Comparison of ENCODE assay signal across 18 cellular contexts in genomic region chr15:87669846-87670245, GRCh38.
"Had no signal": no experiment of that assay in that cellular context is flagged by ENCODE, and none has a peak within 500 bp of the region (broad histone marks: within the 10 kb centered on the region; RNA-seq: fewer than 3 reads in every experiment).

No MANE protein-coding gene starts in this region.

- H3K36me3 ChIP-seq: brain microvascular endothelial cell, gastrocnemius medialis, heart right ventricle, ovary, stomach had no signal

- DNase-seq: activated CD4-positive, alpha-beta T cell treated with anti-CD3 and anti-CD28 coated beads for 4 hours; activated CD8-positive, alpha-beta memory T cell treated with anti-CD3 and anti-CD28 coated beads, Interleukin-2, amount 50 U/mL, for 4 hours; activated CD8-positive, alpha-beta T cell treated with anti-CD3 and anti-CD28 coated beads, Interleukin-2, amount 10 ng/mL, durations not matched to agents 7 days and 5 days; activated gamma-delta T cell treated with Interleukin-2 at 50 U/mL for 16 hours; activated naive CD8-positive, alpha-beta T cell treated with anti-CD3 and anti-CD28 coated beads for 36 hours; brain microvascular endothelial cell; cerebellar nuclear complex; dermis blood vessel endothelial cell; effector memory CD8-positive, alpha-beta T cell; gastrocnemius medialis; heart right ventricle; left cardiac atrium; ovary; stimulated activated CD4-positive, alpha-beta T cell treated with anti-CD3 and anti-CD28 coated beads, Interleukin-12 subunit alpha, Interleukin-12 subunit beta, amount 100 ng/mL, for 4 hours; stimulated activated CD4-positive, alpha-beta T cell treated with anti-CD3 and anti-CD28 coated beads, Interleukin-2, amount 100 ng/mL, for 24 hours; stomach; T-helper 1 cell had no signal

- H3K4me1 ChIP-seq: gastrocnemius medialis, stomach had no signal

- H3K9me3 ChIP-seq: gastrocnemius medialis, ovary had no signal

- H3K27ac ChIP-seq: brain microvascular endothelial cell, gastrocnemius medialis, heart right ventricle, ovary, stomach had no signal

- ATAC-seq: activated CD8-positive, alpha-beta T cell treated with anti-CD3 and anti-CD28 coated beads, Interleukin-2, amount 10 ng/mL, durations not matched to agents 7 days and 5 days; effector memory CD8-positive, alpha-beta T cell; gastrocnemius medialis; left cardiac atrium had no signal

- H3K4me3 ChIP-seq: gastrocnemius medialis, heart right ventricle, lung, ovary, stomach had no signal

- H3K27me3 ChIP-seq: brain microvascular endothelial cell, gastrocnemius medialis, heart right ventricle, ovary, stomach had no signal
